In the genomic region with DNA sequence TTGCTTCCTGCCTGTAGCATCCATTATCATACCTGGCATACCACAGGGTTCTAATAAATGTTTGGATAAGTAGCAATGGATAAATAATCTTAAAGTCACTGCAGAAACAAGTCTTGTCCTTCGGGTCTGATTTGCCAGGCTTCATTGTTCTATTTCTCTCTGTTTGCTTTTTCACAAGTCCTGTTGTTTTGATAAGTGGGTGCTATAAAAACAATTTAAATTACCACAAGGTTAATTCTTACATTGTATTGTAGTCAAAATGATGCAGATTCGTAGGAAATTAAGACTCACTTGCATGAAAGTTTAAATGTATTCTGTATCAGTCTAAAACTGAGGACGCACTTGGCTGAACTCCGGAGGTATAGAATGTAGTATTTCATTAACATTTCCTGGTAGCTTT, we compare ENCODE assay signal across 33 cellular contexts.
"Had no signal": no experiment of that assay in that cellular context is flagged by ENCODE, and none has a peak within 500 bp of the region (broad histone marks: within the 10 kb centered on the region; RNA-seq: fewer than 3 reads in every experiment).

No MANE protein-coding gene starts in this region.

- FAIRE-seq: bronchial epithelial cell, colon, endometrium, frontal cortex had no signal

- H3K36me3 Mint-ChIP-seq: activated CD4-positive, alpha-beta memory T cell treated with anti-CD3 and anti-CD28 coated beads for 36 hours; activated CD8-positive, alpha-beta memory T cell treated with anti-CD3 and anti-CD28 coated beads, Interleukin-2, amount 10 ng/mL, durations not matched to agents 7 days and 5 days; activated naive CD4-positive, alpha-beta T cell treated with anti-CD3 and anti-CD28 coated beads, Interleukin-2, amount 50 U/mL, for 24 hours; activated naive CD8-positive, alpha-beta T cell treated with anti-CD3 and anti-CD28 coated beads for 36 hours had no signal

- H3K27me3 Mint-ChIP-seq: activated CD4-positive, alpha-beta T cell treated with anti-CD3 and anti-CD28 coated beads for 36 hours; activated CD4-positive, alpha-beta T cell treated with anti-CD3 and anti-CD28 coated beads, Interleukin-2, amount 10 ng/mL, durations not matched to agents 24 days and 14 days; activated naive CD8-positive, alpha-beta T cell treated with anti-CD3 and anti-CD28 coated beads for 36 hours had no signal

- ATAC-seq: activated CD4-positive, alpha-beta T cell treated with anti-CD3 and anti-CD28 coated beads for 36 hours; activated CD4-positive, CD25-positive, alpha-beta regulatory T cell treated with anti-CD3 and anti-CD28 coated beads, Interleukin-2, amount 50 U/mL, for 24 hours; activated CD8-positive, alpha-beta memory T cell treated with anti-CD3 and anti-CD28 coated beads, Interleukin-2, amount 10 ng/mL, durations not matched to agents 7 days and 5 days; activated CD8-positive, alpha-beta T cell treated with anti-CD3 and anti-CD28 coated beads, Interleukin-2, amount 10 ng/mL, durations not matched to agents 7 days and 5 days; activated naive CD8-positive, alpha-beta T cell treated with anti-CD3 and anti-CD28 coated beads, Interleukin-2, amount 50 U/mL, for 24 hours; esophagus mucosa; T-helper 17 cell had no signal

- DNase-seq: activated B cell treated with CpG ODN at 0.5 μM for 24 hours; activated CD4-positive, alpha-beta memory T cell treated with anti-CD3 and anti-CD28 coated beads for 36 hours; activated CD4-positive, alpha-beta T cell treated with anti-CD3 and anti-CD28 coated beads for 36 hours; activated CD4-positive, alpha-beta T cell treated with anti-CD3 and anti-CD28 coated beads, Interleukin-2, amount 10 ng/mL, durations not matched to agents 24 days and 14 days; activated CD8-positive, alpha-beta memory T cell treated with anti-CD3 and anti-CD28 coated beads, Interleukin-2, amount 10 ng/mL, durations not matched to agents 7 days and 5 days; activated CD8-positive, alpha-beta memory T cell treated with anti-CD3 and anti-CD28 coated beads, Interleukin-2, amount 50 U/mL, for 4 hours; activated CD8-positive, alpha-beta T cell treated with anti-CD3 and anti-CD28 coated beads, Interleukin-2, amount 10 ng/mL, durations not matched to agents 7 days and 5 days; activated effector memory CD4-positive, alpha-beta T cell treated with anti-CD3 and anti-CD28 coated beads, Interleukin-2, amount 50 U/mL, for 16 hours; activated naive CD4-positive, alpha-beta T cell treated with anti-CD3 and anti-CD28 coated beads for 36 hours; activated naive CD8-positive, alpha-beta T cell treated with anti-CD3 and anti-CD28 coated beads for 36 hours; activated naive CD8-positive, alpha-beta T cell treated with anti-CD3 and anti-CD28 coated beads, Interleukin-2, amount 50 U/mL, for 24 hours; activated T-cell treated with anti-CD3 and anti-CD28 coated beads, Interleukin-2, amount 50 U/mL, for 1 hour; activated T-cell treated with anti-CD3 and anti-CD28 coated beads, Interleukin-2, amount 50 U/mL, for 48 hours; brain microvascular endothelial cell; cortex of kidney; effector CD8-positive, alpha-beta T cell; foreskin fibroblast; head of caudate nucleus; T-helper 1 cell; T-helper 17 cell; T1000; WERI-Rb-1 had no signal

- H3K27me3 ChIP-seq: ascending aorta, brain microvascular endothelial cell had no signal

- H3K27ac ChIP-seq: ascending aorta, brain microvascular endothelial cell, WERI-Rb-1 had no signal

- H3K27ac Mint-ChIP-seq: activated B cell treated with CpG ODN at 0.5 μM for 24 hours; activated CD4-positive, alpha-beta memory T cell treated with anti-CD3 and anti-CD28 coated beads for 36 hours; activated CD4-positive, alpha-beta T cell treated with anti-CD3 and anti-CD28 coated beads for 36 hours; activated CD4-positive, alpha-beta T cell treated with anti-CD3 and anti-CD28 coated beads, Interleukin-2, amount 10 ng/mL, durations not matched to agents 24 days and 14 days; activated CD8-positive, alpha-beta memory T cell treated with anti-CD3 and anti-CD28 coated beads, Interleukin-2, amount 10 ng/mL, durations not matched to agents 7 days and 5 days; activated CD8-positive, alpha-beta T cell treated with anti-CD3 and anti-CD28 coated beads, Interleukin-2, amount 10 ng/mL, durations not matched to agents 7 days and 5 days; activated naive CD4-positive, alpha-beta T cell treated with anti-CD3 and anti-CD28 coated beads for 36 hours; activated naive CD4-positive, alpha-beta T cell treated with anti-CD3 and anti-CD28 coated beads, Interleukin-2, amount 50 U/mL, for 24 hours; activated naive CD8-positive, alpha-beta T cell treated with anti-CD3 and anti-CD28 coated beads for 36 hours; activated naive CD8-positive, alpha-beta T cell treated with anti-CD3 and anti-CD28 coated beads, Interleukin-2, amount 50 U/mL, for 24 hours; activated T-helper 1 cell treated with anti-CD3 and anti-CD28 coated beads, Interleukin-12 subunit alpha, Interleukin-12 subunit beta, Interleukin-2, Interleukin-4 antibody, amounts not matched to agents 30 ng/mL and 10 ng/mL and 1 ng/mL, durations not matched to agents 14 hours and 24 hours and 36 hours; activated T-helper 2 cell treated with anti-CD3 and anti-CD28 coated beads, Interferon-gamma antibody, Interleukin-2, Interleukin-4, amounts not matched to agents 10 μg/mL and 5 μg/mL and 100 μg/mL, durations not matched to agents 14 hours and 24 hours and 36 hours; T-helper 17 cell; T-helper 2 cell treated with Interferon-gamma antibody and Interleukin-4, amounts not matched to agents 5 μg/mL and 100 μg/mL, for 36 hours had no signal

- H3K4me3 ChIP-seq: ascending aorta had no signal

- H3K4me3 Mint-ChIP-seq: activated B cell treated with CpG ODN at 0.5 μM for 24 hours; activated CD4-positive, alpha-beta memory T cell treated with anti-CD3 and anti-CD28 coated beads for 36 hours; activated CD4-positive, alpha-beta T cell treated with anti-CD3 and anti-CD28 coated beads for 36 hours; activated CD4-positive, alpha-beta T cell treated with anti-CD3 and anti-CD28 coated beads, Interleukin-2, amount 10 ng/mL, durations not matched to agents 24 days and 14 days; activated CD8-positive, alpha-beta memory T cell treated with anti-CD3 and anti-CD28 coated beads, Interleukin-2, amount 10 ng/mL, durations not matched to agents 7 days and 5 days; activated CD8-positive, alpha-beta T cell treated with anti-CD3 and anti-CD28 coated beads, Interleukin-2, amount 10 ng/mL, durations not matched to agents 7 days and 5 days; activated naive CD4-positive, alpha-beta T cell treated with anti-CD3 and anti-CD28 coated beads for 36 hours; activated naive CD4-positive, alpha-beta T cell treated with anti-CD3 and anti-CD28 coated beads, Interleukin-2, amount 50 U/mL, for 24 hours; activated naive CD8-positive, alpha-beta T cell treated with anti-CD3 and anti-CD28 coated beads for 36 hours; activated naive CD8-positive, alpha-beta T cell treated with anti-CD3 and anti-CD28 coated beads, Interleukin-2, amount 50 U/mL, for 24 hours; activated T-helper 1 cell treated with anti-CD3 and anti-CD28 coated beads, Interleukin-12 subunit alpha, Interleukin-12 subunit beta, Interleukin-2, Interleukin-4 antibody, amounts not matched to agents 30 ng/mL and 10 ng/mL and 1 ng/mL, durations not matched to agents 14 hours and 24 hours and 36 hours; T-helper 17 cell; T-helper 2 cell treated with Interferon-gamma antibody and Interleukin-4, amounts not matched to agents 5 μg/mL and 100 μg/mL, for 36 hours had no signal

- H3K4me1 ChIP-seq: ascending aorta had no signal

- H3K36me3 ChIP-seq: ascending aorta, brain microvascular endothelial cell, WERI-Rb-1 had no signal

- H3K9me3 ChIP-seq: ascending aorta had no signal

- H3K4me1 Mint-ChIP-seq: activated B cell treated with CpG ODN at 0.5 μM for 24 hours; activated CD4-positive, alpha-beta T cell treated with anti-CD3 and anti-CD28 coated beads for 36 hours; activated CD4-positive, alpha-beta T cell treated with anti-CD3 and anti-CD28 coated beads, Interleukin-2, amount 10 ng/mL, durations not matched to agents 24 days and 14 days; activated CD8-positive, alpha-beta memory T cell treated with anti-CD3 and anti-CD28 coated beads, Interleukin-2, amount 10 ng/mL, durations not matched to agents 7 days and 5 days; activated naive CD4-positive, alpha-beta T cell treated with anti-CD3 and anti-CD28 coated beads, Interleukin-2, amount 50 U/mL, for 24 hours; activated naive CD8-positive, alpha-beta T cell treated with anti-CD3 and anti-CD28 coated beads for 36 hours; activated naive CD8-positive, alpha-beta T cell treated with anti-CD3 and anti-CD28 coated beads, Interleukin-2, amount 50 U/mL, for 24 hours; T-helper 17 cell had no signal

- H3K9me3 Mint-ChIP-seq: activated B cell treated with CpG ODN at 0.5 μM for 24 hours; activated CD4-positive, alpha-beta memory T cell treated with anti-CD3 and anti-CD28 coated beads for 36 hours; activated CD4-positive, alpha-beta T cell treated with anti-CD3 and anti-CD28 coated beads, Interleukin-2, amount 10 ng/mL, durations not matched to agents 24 days and 14 days; activated naive CD4-positive, alpha-beta T cell treated with anti-CD3 and anti-CD28 coated beads for 36 hours; activated naive CD4-positive, alpha-beta T cell treated with anti-CD3 and anti-CD28 coated beads, Interleukin-2, amount 50 U/mL, for 24 hours; activated naive CD8-positive, alpha-beta T cell treated with anti-CD3 and anti-CD28 coated beads for 36 hours; activated naive CD8-positive, alpha-beta T cell treated with anti-CD3 and anti-CD28 coated beads, Interleukin-2, amount 50 U/mL, for 24 hours; activated T-helper 1 cell treated with anti-CD3 and anti-CD28 coated beads, Interleukin-12 subunit alpha, Interleukin-12 subunit beta, Interleukin-2, Interleukin-4 antibody, amounts not matched to agents 30 ng/mL and 10 ng/mL and 1 ng/mL, durations not matched to agents 14 hours and 24 hours and 36 hours; activated T-helper 2 cell treated with anti-CD3 and anti-CD28 coated beads, Interferon-gamma antibody, Interleukin-2, Interleukin-4, amounts not matched to agents 10 μg/mL and 5 μg/mL and 100 μg/mL, durations not matched to agents 14 hours and 24 hours and 36 hours; T-helper 2 cell treated with Interferon-gamma antibody and Interleukin-4, amounts not matched to agents 5 μg/mL and 100 μg/mL, for 36 hours had no signal
